12 cellular contexts compared by ENCODE assay signal in genomic region chr11:106276859-106277436, GRCh38.
DNase-seq lines count a peak whose midpoint lies in the region; ATAC-seq, FAIRE-seq and TF ChIP-seq lines count a peak whose summit lies in the region.
"Had no signal": no experiment of that assay in that cellular context is flagged by ENCODE, and none has a peak within 500 bp of the region (broad histone marks: within the 10 kb centered on the region; RNA-seq: fewer than 3 reads in every experiment).

No MANE protein-coding gene starts in this region.

- H3K27ac Mint-ChIP-seq in Calu3 (ENCODE audit: unreplicated experiment): no peak overlapping the region

- H2AFZ ChIP-seq in Karpas-422 (ENCODE audit: low read length): no peak overlapping the region
- H2AFZ ChIP-seq in GM12878 (ENCODE audit: control insufficient read depth, low read depth, low read length): no peak overlapping the region

- DNase-seq in EL: peak; percentile 14
- DNase-seq in Karpas-422: peak; percentile 54
- DNase-seq in GM12878 (ENCODE audit: low read depth, low spot score): no peak
- peak; percentile 55 for DNase-seq in mesendoderm
- no peak for DNase-seq in stimulated activated naive CD4-positive, alpha-beta T cell (lab: John Stamatoyannopoulos, UW)
- no peak for DNase-seq in Calu3
- DNase-seq in small intestine: no peak
- no peak for DNase-seq in activated CD8-positive, alpha-beta memory T cell treated with anti-CD3 and anti-CD28 coated beads for 24 hours
- DNase-seq: mesenchymal stem cell, uterus had no signal

- no peak overlapping the region for H4K5ac ChIP-seq in mesendoderm (ENCODE audit: low read length)

- H3K27me3 ChIP-seq in Karpas-422 (ENCODE audit: low read length): no peaks in the 10 kb centered on the region; the same call in 1 of the 2 replicates
- H3K27me3 ChIP-seq in GM12878 (replicated peaks in 1 of 2; ENCODE audit: control insufficient read depth in 2 of 2, insufficient read depth in 2 of 2, low read length in 1 of 2): no peaks in the 10 kb centered on the region
- no peaks in the 10 kb centered on the region for H3K27me3 ChIP-seq in mesendoderm (ENCODE audit: insufficient read depth, low read length, poor library complexity)
- H3K27me3 ChIP-seq in small intestine (ENCODE audit: control insufficient read depth in 2 of 2, insufficient read depth in 2 of 2, low read length in 2 of 2): no peaks in the 10 kb centered on the region
- H3K27me3 ChIP-seq: SJSA1, uterus had no signal

- no peaks in the 10 kb centered on the region for H3K4me1 ChIP-seq in Karpas-422 (ENCODE audit: low read length)
- H3K4me1 ChIP-seq in GM12878 (ENCODE audit: control insufficient read depth, insufficient read depth, low read length): no peaks in the 10 kb centered on the region
- H3K4me1 ChIP-seq in mesendoderm (ENCODE audit: control insufficient read depth, low read depth, low read length): no peaks in the 10 kb centered on the region
- H3K4me1 ChIP-seq in small intestine (ENCODE audit: control insufficient read depth in 2 of 2, insufficient read depth in 1 of 2, low read depth in 1 of 2, low read length in 1 of 2): no peaks in the 10 kb centered on the region
- H3K4me1 ChIP-seq: SJSA1, uterus had no signal

- BruUV-seq in GM12878 (replicated peaks; lab: Mats Ljungman, UMichigan) (no TSS peak), Calu3 (replicated peaks; lab: Mats Ljungman, UMichigan) (no TSS peak)

- no peak overlapping the region for H4K8ac ChIP-seq in mesendoderm (ENCODE audit: low read depth, low read length)

- CTCF ChIA-PET in GM12878 (lab: Yijun Ruan, JAX): interaction anchor here (0.6 to 1.6 kb wide), 7 partner anchors 18 to 763 kb away, joined by 3 to 4 read pairs (median 3); no protein-coding TSS in a partner anchor
- CTCF ChIA-PET in Calu3 (lab: Charles Lee): no interaction called here

- H3K4me2 ChIP-seq in Karpas-422 (ENCODE audit: low read depth, low read length, poor library complexity, severe bottlenecking) (no peak overlapping the region), GM12878 (ENCODE audit: control insufficient read depth, insufficient read depth) (no peak overlapping the region), mesendoderm (ENCODE audit: low read length) (no peak overlapping the region)

- no peak overlapping the region for H2BK15ac ChIP-seq in mesendoderm (replicated peaks; ENCODE audit: low read depth)

- H3K9me3 ChIP-seq in Karpas-422 (ENCODE audit: low read length) (peaks cover 5% of the 10 kb centered on the region), GM12878 (replicated peaks; ENCODE audit: control insufficient read depth, insufficient read depth, low read length) (no peaks in the 10 kb centered on the region), small intestine (ENCODE audit: control insufficient read depth, low read depth) (no peaks in the 10 kb centered on the region)
- H3K9me3 ChIP-seq: SJSA1, uterus had no signal

- no peak for TF ChIP-seq EP300 in GM12878 (IDR thresholded peaks at IDR 0.05; ENCODE audit: borderline replicate concordance in 1 of 2, control insufficient read depth in 1 of 2, low read depth in 2 of 2, low read length in 2 of 2)

- H3K27ac ChIP-seq in Karpas-422 (ENCODE audit: low read length) (no peak overlapping the region), GM12878 (ENCODE audit: control insufficient read depth, insufficient read depth) (no peak overlapping the region), mesendoderm (ENCODE audit: low read depth, low read length) (no peak overlapping the region), small intestine (ENCODE audit: low read depth in 1 of 2, low read length in 1 of 2) (no peak overlapping the region)
- H3K27ac ChIP-seq: SJSA1, uterus had no signal

- H3K4me3 Mint-ChIP-seq in Calu3 (ENCODE audit: low read depth, unreplicated experiment): no peak overlapping the region

- H4K20me1 ChIP-seq in Karpas-422 (ENCODE audit: insufficient read depth, low read depth, low read length) (no peaks in the 10 kb centered on the region), GM12878 (ENCODE audit: control insufficient read depth, insufficient read depth) (no peaks in the 10 kb centered on the region)

- no peaks in the 10 kb centered on the region for H3K36me3 ChIP-seq in Karpas-422 (ENCODE audit: insufficient read depth, low read length)
- H3K36me3 ChIP-seq in GM12878 (ENCODE audit: control insufficient read depth in 2 of 2, insufficient read depth in 2 of 2, low read length in 1 of 2): no peaks in the 10 kb centered on the region
- H3K36me3 ChIP-seq in mesendoderm (ENCODE audit: control insufficient read depth, insufficient read depth, low read length): no peaks in the 10 kb centered on the region
- no peaks in the 10 kb centered on the region for H3K36me3 ChIP-seq in small intestine (ENCODE audit: control insufficient read depth in 2 of 2, insufficient read depth in 2 of 2, low read length in 2 of 2)
- H3K36me3 ChIP-seq: SJSA1, uterus had no signal

- no peak overlapping the region for H3K23ac ChIP-seq in mesendoderm (ENCODE audit: low read length)

- RAD21 ChIA-PET in GM12878 (lab: Charles Lee; ENCODE audit: unreplicated experiment): interaction anchor here (0.9 to 2.1 kb wide), 2 partner anchors 81 to 121 kb away, joined by 3 to 7 read pairs; no protein-coding TSS in a partner anchor

- SMC1A ChIA-PET in GM12878 (lab: Charles Lee; ENCODE audit: uncharacterized antibody, unreplicated experiment): interaction anchor here (0.7 to 1.3 kb wide), 2 partner anchors 17 to 210 kb away, joined by 3 to 5 read pairs; no protein-coding TSS in a partner anchor

- FAIRE-seq in GM12878 (lab: Jason Lieb, UNC) (no peak), small intestine (lab: Jason Lieb, UNC) (no peak)
- FAIRE-seq: GM12891 had no signal

- TF ChIP-seq CTCF in GM12878 (IDR thresholded peaks at IDR 0.05 in 2 of 3, conservative IDR thresholded peaks at IDR 0.05 in 1 of 3; ENCODE audit: control insufficient read depth in 2 of 3, extremely low read depth in 1 of 3, insufficient read depth in 1 of 3, low read depth in 3 of 3, low read length in 3 of 3): peak in 2 of 3 experiments; percentile 13 to 28; a peak in 1 of 6 replicates
- no peak for TF ChIP-seq CTCF in Calu3 (IDR thresholded peaks at IDR 0.05; ENCODE audit: unreplicated experiment)

- H3K27me3 Mint-ChIP-seq in Calu3 (ENCODE audit: unreplicated experiment): no peaks in the 10 kb centered on the region

- no peak overlapping the region for H3K4ac ChIP-seq in mesendoderm (ENCODE audit: low read depth, low read length)

- 0% methylated on average over 2 of the region's 2 CpGs for WGBS in GM12878 (ENCODE audit: insufficient coverage, insufficient replicate concordance, low lambda C conversion rate, missing lambda C conversion rate)
- no CpG with 5 or more reads among the region's 2 CpGs for WGBS in mesendoderm (ENCODE audit: extremely low coverage, insufficient coverage, low lambda C conversion rate)
- WGBS in small intestine, 3 donors: 31 to 39% (median 38%) methylated on average over 2 of the region's 2 CpGs

- no peaks in the 10 kb centered on the region for H3K9me2 ChIP-seq in Karpas-422 (replicated peaks; ENCODE audit: insufficient read depth, low read length)

- H2AK5ac ChIP-seq in mesendoderm (ENCODE audit: low read length): no peak overlapping the region

- TF ChIP-seq RAD21 in GM12878 (IDR thresholded peaks at IDR 0.05; ENCODE audit: insufficient read depth, low read depth, low read length): no peak

- H3K36me3 Mint-ChIP-seq in Calu3 (ENCODE audit: insufficient read depth, unreplicated experiment): no peaks in the 10 kb centered on the region

- no peaks in the 10 kb centered on the region for H3K79me1 ChIP-seq in mesendoderm (ENCODE audit: low read length)

- no peak overlapping the region for H3K56ac ChIP-seq in mesendoderm (ENCODE audit: low read length)

- POLR2A ChIA-PET in GM12878 (lab: Charles Lee): no interaction called here

- no peak for TF ChIP-seq POLR2A in GM12878 (IDR thresholded peaks at IDR 0.05; ENCODE audit: low read depth, low read length)

- intact Hi-C loops in GM12878 (cut with micrococcal nuclease; ENCODE audit: unreplicated experiment) (no loop called here), Calu3 (cut with micrococcal nuclease; ENCODE audit: unreplicated experiment) (no loop called here)

- H3K18ac ChIP-seq in mesendoderm (ENCODE audit: low read length): no peak overlapping the region

- no peaks in the 10 kb centered on the region for H3K4me1 Mint-ChIP-seq in Calu3 (ENCODE audit: low read depth, unreplicated experiment)

- H3K79me2 ChIP-seq in Karpas-422 (ENCODE audit: low read length) (no peaks in the 10 kb centered on the region), GM12878 (ENCODE audit: control insufficient read depth, insufficient read depth, low read length) (no peaks in the 10 kb centered on the region), mesendoderm (ENCODE audit: control insufficient read depth, insufficient read depth, low read length) (no peaks in the 10 kb centered on the region)

- peaks cover 7% of the 10 kb centered on the region for H3K9me3 Mint-ChIP-seq in Calu3 (ENCODE audit: low read depth, unreplicated experiment)

- in situ Hi-C loops in GM12878 (cut with MboI): no loop called here

- H3K4me3 ChIP-seq in Karpas-422 (ENCODE audit: low read length): no peak overlapping the region
- no peak overlapping the region for H3K4me3 ChIP-seq in GM12878
- H3K4me3 ChIP-seq in mesendoderm (ENCODE audit: low read length): no peak overlapping the region
- no peak overlapping the region for H3K4me3 ChIP-seq in small intestine (ENCODE audit: low read depth in 1 of 2, low read length in 2 of 2)
- H3K4me3 ChIP-seq: SJSA1, uterus had no signal

- no peak overlapping the region for H2BK120ac ChIP-seq in mesendoderm (ENCODE audit: low read depth, low read length)

- H3K9ac ChIP-seq in Karpas-422 (ENCODE audit: low read length): no peak overlapping the region
- H3K9ac ChIP-seq in GM12878 (ENCODE audit: control insufficient read depth, insufficient read depth, low read length): no peak overlapping the region
- H3K9ac ChIP-seq in mesendoderm (ENCODE audit: low read length): no peak overlapping the region

- H2BK5ac ChIP-seq in mesendoderm (ENCODE audit: low read length): no peak overlapping the region

- peak; percentile 84 for ATAC-seq in GM12878

TF ChIP-seq in GM12878, 131 proteins besides CTCF, POLR2A, EP300 and RAD21:
- no peak for TF ChIP-seq KDM1A (IDR thresholded peaks at IDR 0.05; ENCODE audit: borderline replicate concordance)

Comparison
In these comparisons a context has a peak if more than half of its experiments do, and no peak if none do; other contexts are left out.
1. DNase-seq: peak in EL (single experiment), Karpas-422 (single experiment) and mesendoderm (single experiment); none in GM12878 (single experiment), stimulated activated naive CD4-positive, alpha-beta T cell (0 of 6), Calu3 (single experiment), small intestine (single experiment) and activated CD8-positive, alpha-beta memory T cell treated with anti-CD3 and anti-CD28 coated beads for 24 hours (single experiment).